In genomic region chr12:55996715-55997534, GRCh38 we compare ENCODE assay signal across 8 cellular contexts. TPM values are rescaled to one million over a fixed set of nuclear protein-coding genes. Genes with fewer than 3 reads are reported as not detected.
DNase-seq lines count a peak whose midpoint lies in the region; ATAC-seq and TF ChIP-seq lines count a peak whose summit lies in the region.

Gene SUOX (plus strand): TSS chr12:55997276. CDS start chr12:56002222, 4,946 bp downstream.

- H3K9me3 Mint-ChIP-seq in activated T-cell treated with anti-CD3 and anti-CD28 coated beads, Interleukin-2, amount 50 U/mL, for 24 hours, result no peaks in the 10 kb centered on the region

- ATAC-seq in GM19324 (IDR thresholded peaks at IDR 0.05; ENCODE audit: low FRiP score, unreplicated experiment) (peak; percentile 98), HG03354 (IDR thresholded peaks at IDR 0.05; ENCODE audit: poor library complexity, severe bottlenecking, unreplicated experiment) (peak; percentile 99)

- H3K4me3 Mint-ChIP-seq in activated T-cell treated with anti-CD3 and anti-CD28 coated beads, Interleukin-2, amount 50 U/mL, for 24 hours, result peak within 1 kb of the TSS; percentile 73

- peaks cover 22% of the 10 kb centered on the region for H3K4me1 Mint-ChIP-seq in activated T-cell treated with anti-CD3 and anti-CD28 coated beads, Interleukin-2, amount 50 U/mL, for 24 hours (ENCODE audit: low read depth)

- H3K36me3 Mint-ChIP-seq in activated T-cell treated with anti-CD3 and anti-CD28 coated beads, Interleukin-2, amount 50 U/mL, for 24 hours (ENCODE audit: low read depth), result peaks cover 32% of the 10 kb centered on the region

- H3K27ac Mint-ChIP-seq in activated T-cell treated with anti-CD3 and anti-CD28 coated beads, Interleukin-2, amount 50 U/mL, for 24 hours, result peak within 1 kb of the TSS; percentile 66

- peak within 1 kb of the TSS; percentile 98 for H3K4me3 ChIP-seq in fibroblast of the aortic adventitia (ENCODE audit: low read depth, low read length)

- no peak for TF ChIP-seq CTCF in fibroblast of the aortic adventitia (IDR thresholded peaks at IDR 0.05; ENCODE audit: insufficient read depth, low read length)

- DNase-seq in D341Med (ENCODE audit: low spot score), result peak; percentile 85
- peak; percentile 72 for DNase-seq in NCI-H345 treated with DMSO at 0.1 percent for 48 hours (lab: John Stamatoyannopoulos, UW; ENCODE audit: unreplicated experiment)
- peak; percentile 44 for DNase-seq in activated T-cell treated with anti-CD3 and anti-CD28 coated beads, Interleukin-2, amount 50 U/mL, for 24 hours
- DNase-seq in fibroblast of the aortic adventitia (ENCODE audit: low read depth), result peak; percentile 96
- peak; percentile 98 for DNase-seq in myocyte (ENCODE audit: low read depth)
- peak; percentile 98 for DNase-seq in ureter (ENCODE audit: low spot score)

- H3K27me3 Mint-ChIP-seq in activated T-cell treated with anti-CD3 and anti-CD28 coated beads, Interleukin-2, amount 50 U/mL, for 24 hours, result peaks cover 13% of the 10 kb centered on the region

RNA-seq across cellular contexts. Expression of gene SUOX, which starts in this region (rescaled TPM):
- total RNA-seq in fibroblast of the aortic adventitia (ENCODE audit: low replicate concordance) (20.4 and 40.4 TPM in 2 replicates), myocyte (14.0 and 15.8 TPM in 2 replicates), ureter (58.5 TPM)
- polyA plus RNA-seq in myocyte (2012), result 15.2 TPM

Comparison
In these comparisons a context has a peak if more than half of its experiments do, and no peak if none do; other contexts are left out.
1. Peak in every context shown above with its lines: DNase-seq, ATAC-seq and H3K4me3 ChIP-seq.
2. DNase-seq: peak in every context shown above with its lines; median percentile 98 in myocyte; 98 in ureter; 96 in fibroblast of the aortic adventitia; 85 in D341Med; 72 in NCI-H345 treated with DMSO at 0.1 percent for 48 hours; 44 in activated T-cell treated with anti-CD3 and anti-CD28 coated beads, Interleukin-2, amount 50 U/mL, for 24 hours.